Comparison of ENCODE assay signal across 17 cellular contexts in genomic region chr19:4922530-4923378, GRCh38. TPM values are rescaled to one million over a fixed set of nuclear protein-coding genes. Genes with fewer than 3 reads are reported as not detected.
DNase-seq lines count a peak whose midpoint lies in the region; ATAC-seq and TF ChIP-seq lines count a peak whose summit lies in the region.
"Had no signal": no experiment of that assay in that cellular context is flagged by ENCODE, and none has a peak within 500 bp of the region (broad histone marks: within the 10 kb centered on the region; RNA-seq: fewer than 3 reads in every experiment).

No MANE protein-coding gene starts in this region.

- no peak overlapping the region for H3K4me3 Mint-ChIP-seq in activated CD8-positive, alpha-beta memory T cell treated with anti-CD3 and anti-CD28 coated beads, Interleukin-2, amount 10 ng/mL, durations not matched to agents 7 days and 5 days
- no peak overlapping the region for H3K4me3 Mint-ChIP-seq in progenitor cell of endocrine pancreas (ENCODE audit: low read depth)
- H3K4me3 Mint-ChIP-seq: naive B cell had no signal

- DNase-seq in activated CD8-positive, alpha-beta memory T cell treated with anti-CD3 and anti-CD28 coated beads, Interleukin-2, amount 10 ng/mL, durations not matched to agents 7 days and 5 days: no peak
- DNase-seq in activated CD8-positive, alpha-beta memory T cell treated with anti-CD3 and anti-CD28 coated beads, Interleukin-2, amount 50 U/mL, for 4 hours: no peak
- DNase-seq in NOMO-1 treated with DMSO at 0.1 percent for 48 hours (lab: John Stamatoyannopoulos, UW; ENCODE audit: unreplicated experiment) (peak; percentile 19), progenitor cell of endocrine pancreas (ENCODE audit: low spot score, unreplicated experiment) (no peak), NCI-H2196 (lab: John Stamatoyannopoulos, UW; ENCODE audit: unreplicated experiment) (no peak)
- no peak for DNase-seq in effector memory CD4-positive, alpha-beta T cell
- DNase-seq: naive B cell, NCI-H2029 treated with DMSO at 0.1 percent for 48 hours, NCI-H526 treated with DMSO at 0.1 percent for 48 hours, T-helper 9 cell had no signal

- H3K27ac Mint-ChIP-seq in activated CD8-positive, alpha-beta memory T cell treated with anti-CD3 and anti-CD28 coated beads, Interleukin-2, amount 10 ng/mL, durations not matched to agents 7 days and 5 days: peak overlapping the region; percentile 40
- H3K27ac Mint-ChIP-seq in progenitor cell of endocrine pancreas: peak overlapping the region; percentile 62

- CTCF ChIA-PET in activated CD8-positive, alpha-beta memory T cell treated with anti-CD3 and anti-CD28 coated beads, Interleukin-2, amount 10 ng/mL, durations not matched to agents 7 days and 5 days (lab: Charles Lee): interaction anchor here (1.4 kb wide), 1 partner anchor 10 kb away, joined by 5 read pairs; no protein-coding TSS in a partner anchor

- H3K36me3 Mint-ChIP-seq in activated CD8-positive, alpha-beta memory T cell treated with anti-CD3 and anti-CD28 coated beads, Interleukin-2, amount 10 ng/mL, durations not matched to agents 7 days and 5 days: peaks cover 27% of the 10 kb centered on the region
- peaks cover 9% of the 10 kb centered on the region for H3K36me3 Mint-ChIP-seq in progenitor cell of endocrine pancreas (ENCODE audit: insufficient read depth)
- H3K36me3 Mint-ChIP-seq: naive B cell had no signal

- no peaks in the 10 kb centered on the region for H3K9me3 Mint-ChIP-seq in activated CD8-positive, alpha-beta memory T cell treated with anti-CD3 and anti-CD28 coated beads, Interleukin-2, amount 10 ng/mL, durations not matched to agents 7 days and 5 days (ENCODE audit: low read depth)
- no peaks in the 10 kb centered on the region for H3K9me3 Mint-ChIP-seq in progenitor cell of endocrine pancreas (ENCODE audit: low read depth)
- H3K9me3 Mint-ChIP-seq: naive B cell had no signal

- H3K27me3 ChIP-seq in effector memory CD4-positive, alpha-beta T cell (replicated peaks; ENCODE audit: control insufficient read depth, insufficient read depth, low read length, poor library complexity, severe bottlenecking): no peaks in the 10 kb centered on the region
- H3K27me3 ChIP-seq: ascending aorta, suprapubic skin had no signal

- peaks cover 15% of the 10 kb centered on the region for H3K4me1 Mint-ChIP-seq in activated CD8-positive, alpha-beta memory T cell treated with anti-CD3 and anti-CD28 coated beads, Interleukin-2, amount 10 ng/mL, durations not matched to agents 7 days and 5 days
- no peaks in the 10 kb centered on the region for H3K4me1 Mint-ChIP-seq in progenitor cell of endocrine pancreas (ENCODE audit: low read depth)

- H3K27ac ChIP-seq in effector memory CD4-positive, alpha-beta T cell (ENCODE audit: insufficient read depth, low read length, poor library complexity, severe bottlenecking): no peak overlapping the region
- H3K27ac ChIP-seq: ascending aorta, suprapubic skin had no signal

- ATAC-seq in activated CD8-positive, alpha-beta memory T cell treated with anti-CD3 and anti-CD28 coated beads, Interleukin-2, amount 10 ng/mL, durations not matched to agents 7 days and 5 days: no peak
- peak; percentile 23 for ATAC-seq in esophagus mucosa
- no peak for ATAC-seq in HG03025 (IDR thresholded peaks at IDR 0.05; ENCODE audit: low FRiP score, unreplicated experiment)
- ATAC-seq: left lobe of liver had no signal

- no peaks in the 10 kb centered on the region for H3K4me1 ChIP-seq in effector memory CD4-positive, alpha-beta T cell (ENCODE audit: control insufficient read depth, insufficient read depth, low read length, poor library complexity, severe bottlenecking)
- H3K4me1 ChIP-seq: ascending aorta, suprapubic skin had no signal

- H3K9me3 ChIP-seq in effector memory CD4-positive, alpha-beta T cell (ENCODE audit: control insufficient read depth, low read length): no peaks in the 10 kb centered on the region
- H3K9me3 ChIP-seq: ascending aorta, suprapubic skin had no signal

- TF ChIP-seq CTCF in progenitor cell of endocrine pancreas (IDR thresholded peaks at IDR 0.05; ENCODE audit: unreplicated experiment): no peak

- no peak overlapping the region for H3K4me3 ChIP-seq in effector memory CD4-positive, alpha-beta T cell (ENCODE audit: insufficient read depth, low read depth, low read length, poor library complexity, severe bottlenecking)
- H3K4me3 ChIP-seq: ascending aorta, suprapubic skin had no signal

- H3K36me3 ChIP-seq in effector memory CD4-positive, alpha-beta T cell (ENCODE audit: control insufficient read depth, insufficient read depth, low read length): no peaks in the 10 kb centered on the region
- H3K36me3 ChIP-seq: ascending aorta, suprapubic skin had no signal

- H3K27me3 Mint-ChIP-seq in activated CD8-positive, alpha-beta memory T cell treated with anti-CD3 and anti-CD28 coated beads, Interleukin-2, amount 10 ng/mL, durations not matched to agents 7 days and 5 days: no peaks in the 10 kb centered on the region
- H3K27me3 Mint-ChIP-seq in progenitor cell of endocrine pancreas: no peaks in the 10 kb centered on the region
- H3K27me3 Mint-ChIP-seq: naive B cell had no signal

RNA-seq across cellular contexts. Expression of gene UHRF1, which starts 13.5 kb away (rescaled TPM):
- 100 to 1,000 TPM; 149 to 154 TPM for total RNA-seq in activated CD8-positive, alpha-beta memory T cell treated with anti-CD3 and anti-CD28 coated beads, Interleukin-2, amount 10 ng/mL, durations not matched to agents 7 days and 5 days
- total RNA-seq in esophagus mucosa (13.5 TPM), progenitor cell of endocrine pancreas (60.2 and 63.5 TPM in 2 replicates)

RNA-seq across cellular contexts. Expression of gene ARRDC5, which starts 20.1 kb away (rescaled TPM):
- under 1 TPM; 0.26 to 0.58 TPM for total RNA-seq in activated CD8-positive, alpha-beta memory T cell treated with anti-CD3 and anti-CD28 coated beads, Interleukin-2, amount 10 ng/mL, durations not matched to agents 7 days and 5 days
- total RNA-seq in esophagus mucosa (not detected), progenitor cell of endocrine pancreas (not detected in 2 replicates)
- total RNA-seq: fibroblast of lung, left lobe of liver, renal cortical epithelial cell had no signal

RNA-seq across cellular contexts. Expression of gene KDM4B, which starts 46.2 kb away (rescaled TPM):
- total RNA-seq in activated CD8-positive, alpha-beta memory T cell treated with anti-CD3 and anti-CD28 coated beads, Interleukin-2, amount 10 ng/mL, durations not matched to agents 7 days and 5 days: 10 to 100 TPM; 31.2 to 42.3 TPM
- 22.4 TPM for total RNA-seq in esophagus mucosa
- 59.6 TPM in 2 replicates for total RNA-seq in progenitor cell of endocrine pancreas

RNA-seq across cellular contexts. Expression of gene PLIN3, which starts 55.3 kb away (rescaled TPM):
- 10 to 100 TPM; 29.0 to 32.4 TPM for total RNA-seq in activated CD8-positive, alpha-beta memory T cell treated with anti-CD3 and anti-CD28 coated beads, Interleukin-2, amount 10 ng/mL, durations not matched to agents 7 days and 5 days
- 152 TPM for total RNA-seq in esophagus mucosa
- total RNA-seq in progenitor cell of endocrine pancreas: 40.0 and 43.6 TPM in 2 replicates
